Comparison of ENCODE assay signal across 1 cellular context in the genomic region with DNA sequence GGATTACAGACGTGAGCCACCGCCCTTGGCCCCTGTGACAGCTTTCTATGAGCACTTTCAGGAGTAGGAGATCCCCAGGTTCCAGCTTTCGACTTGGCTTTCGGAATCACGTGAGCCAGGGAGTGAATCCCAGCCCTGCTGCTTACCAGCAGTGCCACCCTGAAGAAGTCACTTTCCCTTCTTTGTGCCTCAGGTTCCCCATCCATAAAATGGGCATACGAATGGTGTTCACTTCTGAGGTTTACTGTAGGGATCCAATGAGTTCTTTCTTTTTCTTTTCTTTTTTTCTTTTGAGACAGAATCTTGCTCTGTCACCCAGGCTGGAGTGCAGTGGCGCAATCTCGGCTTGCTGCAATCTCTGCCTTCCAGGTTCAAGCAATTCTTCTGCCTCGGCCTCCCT.
TF ChIP-seq lines count a peak whose summit lies in the region.

No MANE protein-coding gene starts in this region.

TF ChIP-seq in HepG2, 621 proteins besides CTCF, POLR2A, EP300 and RAD21:
- TF ChIP-seq ZNF629 (CRISPR knock-in tag; conservative IDR thresholded peaks at IDR 0.05) = peak; percentile 87
- TF ChIP-seq NONO (IDR thresholded peaks at IDR 0.05) = no peak
- TF ChIP-seq NONO (CRISPR knock-in tag; conservative IDR thresholded peaks at IDR 0.05) = no peak
